In the genomic region with DNA sequence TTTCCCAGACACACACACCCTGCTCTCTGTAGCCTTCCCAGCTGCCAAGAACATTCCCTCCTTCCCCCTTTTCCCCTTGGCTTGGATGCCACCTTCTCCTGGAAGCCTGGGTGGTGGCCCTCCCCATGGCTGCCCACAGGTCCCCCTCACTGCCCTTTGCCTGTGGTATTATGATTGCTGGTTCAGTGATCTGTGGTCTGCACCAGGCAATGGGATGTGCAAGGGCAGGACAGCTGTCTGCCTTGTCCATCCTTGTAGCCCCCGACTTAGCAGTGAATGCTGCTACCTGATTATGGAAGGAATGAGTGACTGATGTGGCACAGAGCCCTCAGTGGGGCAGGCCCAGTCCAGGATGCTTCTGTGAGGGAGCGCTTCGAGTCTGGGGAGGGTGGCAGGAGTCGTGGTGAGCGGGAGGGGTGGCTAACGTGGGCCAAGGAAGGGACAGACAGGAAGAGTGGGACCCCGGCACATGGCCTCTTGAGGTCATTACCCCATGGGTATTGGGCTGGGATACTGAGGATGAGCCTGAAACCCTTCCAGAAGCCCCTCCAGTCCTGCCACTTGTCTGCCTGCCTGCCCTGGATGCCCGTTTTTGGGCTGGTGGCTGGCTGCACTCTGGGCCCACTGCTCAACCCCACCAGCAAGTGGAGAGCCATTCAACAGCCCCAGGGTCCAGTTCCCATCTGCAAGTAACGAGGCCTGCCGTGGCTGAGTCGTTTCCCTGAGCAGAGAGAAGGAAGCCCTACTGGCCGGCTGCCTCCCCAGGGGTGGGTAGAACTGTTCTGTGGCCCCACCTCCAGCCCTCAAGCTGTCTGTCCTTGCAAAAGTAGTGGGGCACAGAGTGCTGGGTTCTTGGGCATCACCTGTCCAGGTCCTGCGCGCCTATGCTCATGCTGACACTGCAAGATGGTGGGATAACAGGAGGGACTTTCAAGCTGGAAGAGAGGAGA, we compare ENCODE assay signal across 1 cellular context.
TF ChIP-seq lines count a peak whose summit lies in the region.

No MANE protein-coding gene starts in this region.

TF ChIP-seq in HEK293, 187 proteins besides CTCF, POLR2A, EP300 and RAD21 (continued from another document):
- TF ChIP-seq, protein P1, sequence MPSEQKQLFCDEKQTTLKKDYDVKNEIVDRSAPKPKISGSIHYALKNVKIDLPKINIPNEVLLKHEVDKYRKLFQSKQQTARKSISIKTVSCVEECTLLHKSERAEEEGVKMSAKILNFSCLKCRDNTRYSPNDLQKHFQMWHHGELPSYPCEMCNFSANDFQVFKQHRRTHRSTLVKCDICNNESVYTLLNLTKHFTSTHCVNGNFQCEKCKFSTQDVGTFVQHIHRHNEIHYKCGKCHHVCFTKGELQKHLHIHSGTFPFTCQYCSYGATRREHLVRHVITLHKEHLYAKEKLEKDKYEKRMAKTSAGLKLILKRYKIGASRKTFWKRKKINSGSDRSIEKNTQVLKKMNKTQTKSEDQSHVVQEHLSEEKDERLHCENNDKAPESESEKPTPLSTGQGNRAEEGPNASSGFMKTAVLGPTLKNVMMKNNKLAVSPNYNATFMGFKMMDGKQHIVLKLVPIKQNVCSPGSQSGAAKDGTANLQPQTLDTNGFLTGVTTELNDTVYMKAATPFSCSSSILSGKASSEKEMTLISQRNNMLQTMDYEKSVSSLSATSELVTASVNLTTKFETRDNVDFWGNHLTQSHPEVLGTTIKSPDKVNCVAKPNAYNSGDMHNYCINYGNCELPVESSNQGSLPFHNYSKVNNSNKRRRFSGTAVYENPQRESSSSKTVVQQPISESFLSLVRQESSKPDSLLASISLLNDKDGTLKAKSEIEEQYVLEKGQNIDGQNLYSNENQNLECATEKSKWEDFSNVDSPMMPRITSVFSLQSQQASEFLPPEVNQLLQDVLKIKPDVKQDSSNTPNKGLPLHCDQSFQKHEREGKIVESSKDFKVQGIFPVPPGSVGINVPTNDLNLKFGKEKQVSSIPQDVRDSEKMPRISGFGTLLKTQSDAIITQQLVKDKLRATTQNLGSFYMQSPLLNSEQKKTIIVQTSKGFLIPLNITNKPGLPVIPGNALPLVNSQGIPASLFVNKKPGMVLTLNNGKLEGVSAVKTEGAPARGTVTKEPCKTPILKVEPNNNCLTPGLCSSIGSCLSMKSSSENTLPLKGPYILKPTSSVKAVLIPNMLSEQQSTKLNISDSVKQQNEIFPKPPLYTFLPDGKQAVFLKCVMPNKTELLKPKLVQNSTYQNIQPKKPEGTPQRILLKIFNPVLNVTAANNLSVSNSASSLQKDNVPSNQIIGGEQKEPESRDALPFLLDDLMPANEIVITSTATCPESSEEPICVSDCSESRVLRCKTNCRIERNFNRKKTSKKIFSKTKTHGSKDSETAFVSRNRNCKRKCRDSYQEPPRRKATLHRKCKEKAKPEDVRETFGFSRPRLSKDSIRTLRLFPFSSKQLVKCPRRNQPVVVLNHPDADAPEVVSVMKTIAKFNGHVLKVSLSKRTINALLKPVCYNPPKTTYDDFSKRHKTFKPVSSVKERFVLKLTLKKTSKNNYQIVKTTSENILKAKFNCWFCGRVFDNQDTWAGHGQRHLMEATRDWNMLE (tag by site-specific recombination; conservative IDR thresholded peaks at IDR 0.05; ENCODE audit: low read depth), result no peak
- TF ChIP-seq RBAK (tag by site-specific recombination; IDR thresholded peaks at IDR 0.05) (no peak), ZBTB8A (tag by site-specific recombination; IDR thresholded peaks at IDR 0.05) (peak; percentile 53), ZNF626 (tag by site-specific recombination; IDR thresholded peaks at IDR 0.05) (no peak)
- TF ChIP-seq, protein P2, sequence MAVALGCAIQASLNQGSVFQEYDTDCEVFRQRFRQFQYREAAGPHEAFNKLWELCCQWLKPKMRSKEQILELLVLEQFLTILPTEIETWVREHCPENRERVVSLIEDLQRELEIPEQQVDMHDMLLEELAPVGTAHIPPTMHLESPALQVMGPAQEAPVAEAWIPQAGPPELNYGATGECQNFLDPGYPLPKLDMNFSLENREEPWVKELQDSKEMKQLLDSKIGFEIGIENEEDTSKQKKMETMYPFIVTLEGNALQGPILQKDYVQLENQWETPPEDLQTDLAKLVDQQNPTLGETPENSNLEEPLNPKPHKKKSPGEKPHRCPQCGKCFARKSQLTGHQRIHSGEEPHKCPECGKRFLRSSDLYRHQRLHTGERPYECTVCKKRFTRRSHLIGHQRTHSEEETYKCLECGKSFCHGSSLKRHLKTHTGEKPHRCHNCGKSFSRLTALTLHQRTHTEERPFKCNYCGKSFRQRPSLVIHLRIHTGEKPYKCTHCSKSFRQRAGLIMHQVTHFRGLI (tag by site-specific recombination; IDR thresholded peaks at IDR 0.05), result no peak
